In genomic region chr2:233080836-233081229, GRCh38 we compare ENCODE assay signal across 14 cellular contexts. TPM values are rescaled to one million over a fixed set of nuclear protein-coding genes. Genes with fewer than 3 reads are reported as not detected.
A peak's percentile ranks its signal among the peaks of the same experiment; 100 is the strongest.
DNase-seq lines count a peak whose midpoint lies in the region; ATAC-seq and TF ChIP-seq lines count a peak whose summit lies in the region.
"Had no signal": no experiment of that assay in that cellular context is flagged by ENCODE, and none has a peak within 500 bp of the region (broad histone marks: within the 10 kb centered on the region; RNA-seq: fewer than 3 reads in every experiment).

No MANE protein-coding gene starts in this region.

- no peak for DNase-seq in activated T-helper 2 cell treated with anti-CD3 and anti-CD28 coated beads, Interferon-gamma antibody, Interleukin-2, Interleukin-4, amounts not matched to agents 10 μg/mL and 5 μg/mL and 100 μg/mL, durations not matched to agents 14 hours and 24 hours and 36 hours (ENCODE audit: low spot score)
- peak in 1 of 10 donors; percentile 20 for DNase-seq in naive thymus-derived CD8-positive, alpha-beta T cell
- DNase-seq in mesendoderm: no peak
- DNase-seq in NCI-H1105 treated with DMSO at 0.1 percent for 48 hours (lab: John Stamatoyannopoulos, UW): no peak
- DNase-seq in effector CD8-positive, alpha-beta T cell (lab: John Stamatoyannopoulos, UW): no peak
- DNase-seq: NCI-H2171 treated with DMSO at 0.1 percent for 48 hours, PC-3 had no signal

- no peak overlapping the region for H2AK5ac ChIP-seq in mesendoderm (ENCODE audit: low read length)

- peaks cover 17 to 83% (median 44%) of the 10 kb centered on the region in 11 experiments; a peak in 21 of 22 replicates for H3K36me3 ChIP-seq in BLaER1 treated with 17β-estradiol and CSF1 and Interleukin-3, amounts not matched to agents 10 nM and 100 nM
- H3K36me3 ChIP-seq in mesendoderm (ENCODE audit: control insufficient read depth, insufficient read depth, low read length): no peaks in the 10 kb centered on the region

- no peaks in the 10 kb centered on the region for H3K79me2 ChIP-seq in mesendoderm (ENCODE audit: control insufficient read depth, insufficient read depth, low read length)

- H4K8ac ChIP-seq in mesendoderm (ENCODE audit: low read depth, low read length): no peak overlapping the region

- no peak overlapping the region for H4K5ac ChIP-seq in mesendoderm (ENCODE audit: low read length)

- no peaks in the 10 kb centered on the region for H3K27me3 Mint-ChIP-seq in activated T-helper 2 cell treated with anti-CD3 and anti-CD28 coated beads, Interferon-gamma antibody, Interleukin-2, Interleukin-4, amounts not matched to agents 10 μg/mL and 5 μg/mL and 100 μg/mL, durations not matched to agents 14 hours and 24 hours and 36 hours (ENCODE audit: low read depth)
- H3K27me3 Mint-ChIP-seq in naive thymus-derived CD8-positive, alpha-beta T cell: no peaks in the 10 kb centered on the region

- no peak overlapping the region for H3K18ac ChIP-seq in mesendoderm (ENCODE audit: low read length)

- H2BK5ac ChIP-seq in mesendoderm (ENCODE audit: low read length): no peak overlapping the region

- H3K9me3 Mint-ChIP-seq in activated T-helper 2 cell treated with anti-CD3 and anti-CD28 coated beads, Interferon-gamma antibody, Interleukin-2, Interleukin-4, amounts not matched to agents 10 μg/mL and 5 μg/mL and 100 μg/mL, durations not matched to agents 14 hours and 24 hours and 36 hours: no peaks in the 10 kb centered on the region
- no peaks in the 10 kb centered on the region for H3K9me3 Mint-ChIP-seq in naive thymus-derived CD8-positive, alpha-beta T cell

- peaks cover 73% of the 10 kb centered on the region for H3K36me3 Mint-ChIP-seq in activated T-helper 2 cell treated with anti-CD3 and anti-CD28 coated beads, Interferon-gamma antibody, Interleukin-2, Interleukin-4, amounts not matched to agents 10 μg/mL and 5 μg/mL and 100 μg/mL, durations not matched to agents 14 hours and 24 hours and 36 hours (ENCODE audit: low read depth)
- H3K36me3 Mint-ChIP-seq in naive thymus-derived CD8-positive, alpha-beta T cell: peaks cover 0 to 38% (median 3%) of the 10 kb centered on the region in 3 donors

- H3K23ac ChIP-seq in mesendoderm (ENCODE audit: low read length): no peak overlapping the region

- H3K4me2 ChIP-seq in BLaER1 treated with 17β-estradiol and CSF1 and Interleukin-3, amounts not matched to agents 10 nM and 100 nM: peak overlapping the region; percentile 85 to 98 (median 92)
- H3K4me2 ChIP-seq in mesendoderm (ENCODE audit: low read length): no peak overlapping the region

- H3K9ac ChIP-seq in BLaER1 treated with 17β-estradiol and CSF1 and Interleukin-3, amounts not matched to agents 10 nM and 100 nM: peak overlapping the region; percentile 79 to 88 (median 84); a peak in 21 of 22 replicates
- no peak overlapping the region for H3K9ac ChIP-seq in mesendoderm (ENCODE audit: low read length)

- H3K4me3 ChIP-seq in BLaER1 treated with 17β-estradiol and CSF1 and Interleukin-3, amounts not matched to agents 10 nM and 100 nM: peak overlapping the region in 4 of 10 experiments; percentile 3 to 63 (median 12); a peak in 5 of 20 replicates
- H3K4me3 ChIP-seq in mesendoderm (ENCODE audit: low read length): no peak overlapping the region

- H3K4me3 Mint-ChIP-seq in activated T-helper 2 cell treated with anti-CD3 and anti-CD28 coated beads, Interferon-gamma antibody, Interleukin-2, Interleukin-4, amounts not matched to agents 10 μg/mL and 5 μg/mL and 100 μg/mL, durations not matched to agents 14 hours and 24 hours and 36 hours (ENCODE audit: low read depth): peak overlapping the region; percentile 61
- peak overlapping the region; percentile 49 to 92 (median 80) for H3K4me3 Mint-ChIP-seq in naive thymus-derived CD8-positive, alpha-beta T cell

- POLR2A ChIA-PET in naive thymus-derived CD8-positive, alpha-beta T cell (lab: Charles Lee): interaction anchor here (0.8 to 10.8 kb wide), 7 partner anchors 11 to 239 kb away, joined by 3 to 175 read pairs (median 4); partner anchors contain the start of gene INPP5D

- intact Hi-C loops in activated T-helper 2 cell treated with anti-CD3 and anti-CD28 coated beads, Interferon-gamma antibody, Interleukin-2, Interleukin-4, amounts not matched to agents 10 μg/mL and 5 μg/mL and 100 μg/mL, durations not matched to agents 14 hours and 24 hours and 36 hours (cut with micrococcal nuclease): loop anchor here (1.0 to 2.0 kb wide), 5 partner anchors 14 to 166 kb away; partner anchors contain the start of gene INPP5D

- ATAC-seq in GM18505 (IDR thresholded peaks at IDR 0.05; ENCODE audit: unreplicated experiment) (no peak), HG03196 (IDR thresholded peaks at IDR 0.05; ENCODE audit: unreplicated experiment) (no peak)
- ATAC-seq in naive thymus-derived CD8-positive, alpha-beta T cell: no peak
- ATAC-seq: esophagus mucosa, PC-3 had no signal

- H3K27ac ChIP-seq in BLaER1 treated with 17β-estradiol and CSF1 and Interleukin-3, amounts not matched to agents 10 nM and 100 nM: peak overlapping the region; percentile 88 to 98 (median 95)
- H3K27ac ChIP-seq in mesendoderm (ENCODE audit: low read depth, low read length): no peak overlapping the region

- 0 out of 22 replicates have a peak, but pooled peaks cover 0 to 3% (median 0%) of the 10 kb centered on the region in 11 experiments for H3K9me3 ChIP-seq in BLaER1 treated with 17β-estradiol and CSF1 and Interleukin-3, amounts not matched to agents 10 nM and 100 nM (replicated peaks in 1 of 11)

- H3K79me1 ChIP-seq in mesendoderm (ENCODE audit: low read length): no peaks in the 10 kb centered on the region

- H2BK15ac ChIP-seq in mesendoderm (replicated peaks; ENCODE audit: low read depth): no peak overlapping the region

- H3K27ac Mint-ChIP-seq in activated T-helper 2 cell treated with anti-CD3 and anti-CD28 coated beads, Interferon-gamma antibody, Interleukin-2, Interleukin-4, amounts not matched to agents 10 μg/mL and 5 μg/mL and 100 μg/mL, durations not matched to agents 14 hours and 24 hours and 36 hours: peak overlapping the region; percentile 82
- peak overlapping the region in 9 of 10 donors; percentile 76 to 98 (median 95) for H3K27ac Mint-ChIP-seq in naive thymus-derived CD8-positive, alpha-beta T cell

- peaks cover 68% of the 10 kb centered on the region for H3K4me1 Mint-ChIP-seq in activated T-helper 2 cell treated with anti-CD3 and anti-CD28 coated beads, Interferon-gamma antibody, Interleukin-2, Interleukin-4, amounts not matched to agents 10 μg/mL and 5 μg/mL and 100 μg/mL, durations not matched to agents 14 hours and 24 hours and 36 hours (ENCODE audit: low read depth)
- H3K4me1 Mint-ChIP-seq in naive thymus-derived CD8-positive, alpha-beta T cell: peaks cover 52 to 86% (median 81%) of the 10 kb centered on the region in 4 donors

- peaks cover 99 to 100% (median 100%) of the 10 kb centered on the region in 10 experiments for H3K4me1 ChIP-seq in BLaER1 treated with 17β-estradiol and CSF1 and Interleukin-3, amounts not matched to agents 10 nM and 100 nM
- peaks cover 2% of the 10 kb centered on the region for H3K4me1 ChIP-seq in mesendoderm (ENCODE audit: control insufficient read depth, low read depth, low read length)

- H3K56ac ChIP-seq in mesendoderm (ENCODE audit: low read length): no peak overlapping the region

- no peak overlapping the region for H2BK120ac ChIP-seq in mesendoderm (ENCODE audit: low read depth, low read length)

- no CpG with 5 or more reads among the region's 11 CpGs for WGBS in mesendoderm (ENCODE audit: extremely low coverage, insufficient coverage, low lambda C conversion rate)

- peak; percentile 52 for TF ChIP-seq POLR2A in GM18505 (IDR thresholded peaks at IDR 0.05; ENCODE audit: borderline replicate concordance, extremely low read depth, insufficient read depth, insufficient read length)

- peaks cover 0 to 10% (median 0%) of the 10 kb centered on the region in 11 experiments; a peak in 5 of 22 replicates for H4K20me1 ChIP-seq in BLaER1 treated with 17β-estradiol and CSF1 and Interleukin-3, amounts not matched to agents 10 nM and 100 nM

- H3K4ac ChIP-seq in mesendoderm (ENCODE audit: low read depth, low read length): no peak overlapping the region

- no peaks in the 10 kb centered on the region for H3K27me3 ChIP-seq in BLaER1 treated with 17β-estradiol and CSF1 and Interleukin-3, amounts not matched to agents 10 nM and 100 nM
- H3K27me3 ChIP-seq in mesendoderm (ENCODE audit: insufficient read depth, low read length, poor library complexity): no peaks in the 10 kb centered on the region

RNA-seq across cellular contexts. Expression of gene INPP5D, which starts 20.7 kb away (rescaled TPM):
- total RNA-seq in activated T-helper 2 cell treated with anti-CD3 and anti-CD28 coated beads, Interferon-gamma antibody, Interleukin-2, Interleukin-4, amounts not matched to agents 10 μg/mL and 5 μg/mL and 100 μg/mL, durations not matched to agents 14 hours and 24 hours and 36 hours: 58.5 and 62.3 TPM in 2 replicates
- total RNA-seq in naive thymus-derived CD8-positive, alpha-beta T cell: 100 to 1,000 TPM; 123 to 124 TPM
- 10 to 100 TPM; 36.4 to 88.3 (median 44.7) TPM for polyA plus RNA-seq in naive thymus-derived CD8-positive, alpha-beta T cell
- polyA plus RNA-seq in mesendoderm (2013, experiment 1 of 2): 1.6 TPM
- polyA plus RNA-seq in mesendoderm (2013, experiment 2 of 2): 1.5 TPM

RNA-seq across cellular contexts. Expression of gene NEU2, which starts 48.4 kb away (rescaled TPM):
- total RNA-seq in activated T-helper 2 cell treated with anti-CD3 and anti-CD28 coated beads, Interferon-gamma antibody, Interleukin-2, Interleukin-4, amounts not matched to agents 10 μg/mL and 5 μg/mL and 100 μg/mL, durations not matched to agents 14 hours and 24 hours and 36 hours: not detected in 2 replicates
- not detected for total RNA-seq in naive thymus-derived CD8-positive, alpha-beta T cell
- polyA plus RNA-seq in naive thymus-derived CD8-positive, alpha-beta T cell: not detected
- polyA plus RNA-seq in mesendoderm (2013, experiment 1 of 2): not detected
- not detected for polyA plus RNA-seq in mesendoderm (2013, experiment 2 of 2)
- total RNA-seq: esophagus mucosa, MCF 10A, osteocyte had no signal
- polyA plus RNA-seq: BJ had no signal
